8 cellular contexts compared by ENCODE assay signal in the genomic region with DNA sequence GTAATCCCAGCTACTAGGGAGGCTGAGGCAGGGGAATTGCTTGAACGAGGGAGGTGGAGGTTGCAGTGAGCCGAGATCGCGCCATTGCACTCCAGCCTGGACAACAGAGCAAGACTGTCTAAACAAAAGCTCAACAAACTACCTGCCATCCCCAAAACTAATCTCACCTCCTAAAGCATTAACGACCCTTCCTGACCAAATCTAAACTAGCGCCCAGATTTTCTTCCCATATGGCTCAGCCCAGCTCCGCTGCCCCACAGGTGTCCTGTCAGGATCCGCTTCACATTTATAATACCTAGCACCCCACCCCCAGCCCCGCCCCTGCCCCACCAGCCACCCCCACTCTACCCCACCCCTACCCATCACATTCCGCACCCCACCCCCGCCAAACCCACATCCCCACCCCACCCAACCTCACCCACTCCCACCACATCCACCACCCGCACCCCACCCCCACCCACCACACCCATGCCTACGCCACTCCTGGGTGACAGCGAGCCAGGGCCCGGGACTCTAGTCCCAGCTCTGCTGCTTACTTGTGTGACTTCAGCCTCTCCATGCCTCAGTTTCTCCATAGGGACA. TPM values are rescaled to one million over a fixed set of nuclear protein-coding genes. Genes with fewer than 3 reads are reported as not detected.
A peak's percentile ranks its signal among the peaks of the same experiment; 100 is the strongest.
DNase-seq lines count a peak whose midpoint lies in the region; ATAC-seq lines count a peak whose summit lies in the region.

No MANE protein-coding gene starts in this region.

- no peaks in the 10 kb centered on the region for H3K9me3 Mint-ChIP-seq in naive thymus-derived CD8-positive, alpha-beta T cell

- peak overlapping the region; percentile 98 for H3K4me3 Mint-ChIP-seq in T-helper 17 cell
- peak overlapping the region; percentile 82 to 98 (median 90) for H3K4me3 Mint-ChIP-seq in naive thymus-derived CD8-positive, alpha-beta T cell

- peak overlapping the region; percentile 92 for H3K27ac Mint-ChIP-seq in T-helper 17 cell
- peak overlapping the region; percentile 82 to 99 (median 94) for H3K27ac Mint-ChIP-seq in naive thymus-derived CD8-positive, alpha-beta T cell

- POLR2A ChIA-PET in naive thymus-derived CD8-positive, alpha-beta T cell (lab: Charles Lee): interaction anchor here (0.6 to 7.1 kb wide), 12 partner anchors 10 to 130 kb away, joined by 3 to 153 read pairs (median 9); a partner anchor contains a TSS

- H3K4me1 Mint-ChIP-seq in T-helper 17 cell: peaks cover 48% of the 10 kb centered on the region
- peaks cover 38 to 69% (median 62%) of the 10 kb centered on the region in 4 donors for H3K4me1 Mint-ChIP-seq in naive thymus-derived CD8-positive, alpha-beta T cell

- H3K9me3 ChIP-seq in T-helper 17 cell (ENCODE audit: control insufficient read depth, low read length, poor library complexity, severe bottlenecking): no peaks in the 10 kb centered on the region

- DNase-seq in T-helper 17 cell (peak; percentile 30 to 57 (median 52)), NCI-H2081 treated with DMSO at 0.1 percent for 48 hours (lab: John Stamatoyannopoulos, UW) (no peak), OCI-M2 (lab: John Stamatoyannopoulos, UW; ENCODE audit: unreplicated experiment) (no peak)
- DNase-seq in effector CD4-positive, alpha-beta T cell: peak; percentile 31
- DNase-seq in naive thymus-derived CD8-positive, alpha-beta T cell: peak in 6 of 10 donors; percentile 12 to 82 (median 44)

- no peaks in the 10 kb centered on the region for H3K27me3 Mint-ChIP-seq in T-helper 17 cell
- H3K27me3 Mint-ChIP-seq in naive thymus-derived CD8-positive, alpha-beta T cell: no peaks in the 10 kb centered on the region

- no peaks in the 10 kb centered on the region for H3K36me3 Mint-ChIP-seq in T-helper 17 cell (ENCODE audit: low read depth)
- peaks cover 0 to 4% (median 0%) of the 10 kb centered on the region in 3 donors for H3K36me3 Mint-ChIP-seq in naive thymus-derived CD8-positive, alpha-beta T cell

- peak; percentile 22 for ATAC-seq in GM18867 (IDR thresholded peaks at IDR 0.05; ENCODE audit: unreplicated experiment)
- ATAC-seq in HG02759 (IDR thresholded peaks at IDR 0.05; ENCODE audit: unreplicated experiment): peak; percentile 28
- peak; percentile 60 for ATAC-seq in T-helper 17 cell
- ATAC-seq in naive thymus-derived CD8-positive, alpha-beta T cell: peak; percentile 45 to 62
- no peak for ATAC-seq in HG03039 (IDR thresholded peaks at IDR 0.05; ENCODE audit: unreplicated experiment)

RNA-seq across cellular contexts. Expression of a gene that starts 0.6 kb away (rescaled TPM):
- total RNA-seq in T-helper 17 cell: 10 to 100 TPM; 16.6 to 18.6 TPM
- 10 to 100 TPM; 23.2 to 23.8 TPM for total RNA-seq in naive thymus-derived CD8-positive, alpha-beta T cell
- 10 to 100 TPM; 16.7 to 32.3 (median 19.8) TPM for polyA plus RNA-seq in naive thymus-derived CD8-positive, alpha-beta T cell

RNA-seq across cellular contexts. Expression of a gene that starts 49.2 kb away (rescaled TPM):
- total RNA-seq in T-helper 17 cell: 10 to 100 TPM; 13.5 to 20.7 TPM
- 10 to 100 TPM; 18.0 to 19.8 TPM for total RNA-seq in naive thymus-derived CD8-positive, alpha-beta T cell
- 10 to 100 TPM in 2 of 3 donors, 1 to 10 TPM in 1; 3.8 to 19.7 (median 15.5) TPM for polyA plus RNA-seq in naive thymus-derived CD8-positive, alpha-beta T cell

Comparison
In these comparisons a context has a peak if more than half of its experiments do, and no peak if none do; other contexts are left out.
1. DNase-seq: peak in T-helper 17 cell (3 of 3), effector CD4-positive, alpha-beta T cell (single experiment) and naive thymus-derived CD8-positive, alpha-beta T cell (6 of 10); none in NCI-H2081 treated with DMSO at 0.1 percent for 48 hours (single experiment) and OCI-M2 (single experiment).